Comparison of ENCODE assay signal across 1 cellular context in genomic region chr4:126986828-126987227, GRCh38.
TF ChIP-seq lines count a peak whose summit lies in the region.

No MANE protein-coding gene starts in this region.

TF ChIP-seq in IMR-90, 13 proteins besides CTCF, POLR2A, EP300 and RAD21 (continued from another document):
- TF ChIP-seq, protein P1, sequence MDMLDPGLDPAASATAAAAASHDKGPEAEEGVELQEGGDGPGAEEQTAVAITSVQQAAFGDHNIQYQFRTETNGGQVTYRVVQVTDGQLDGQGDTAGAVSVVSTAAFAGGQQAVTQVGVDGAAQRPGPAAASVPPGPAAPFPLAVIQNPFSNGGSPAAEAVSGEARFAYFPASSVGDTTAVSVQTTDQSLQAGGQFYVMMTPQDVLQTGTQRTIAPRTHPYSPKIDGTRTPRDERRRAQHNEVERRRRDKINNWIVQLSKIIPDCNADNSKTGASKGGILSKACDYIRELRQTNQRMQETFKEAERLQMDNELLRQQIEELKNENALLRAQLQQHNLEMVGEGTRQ (IDR thresholded peaks at IDR 0.05; ENCODE audit: low read depth, low read length): no peak
- TF ChIP-seq BHLHE40 (IDR thresholded peaks at IDR 0.05; ENCODE audit: low read depth, low read length) (no peak), FOS (IDR thresholded peaks at IDR 0.05; ENCODE audit: low read depth, low read length) (no peak)
TF ChIP-seq in IMR-90: peak in this region for 0.
